ENCODE assay signal across 12 cellular contexts in genomic region chr4:7877131-7877530, GRCh38.
DNase-seq lines count a peak whose midpoint lies in the region; ATAC-seq and TF ChIP-seq lines count a peak whose summit lies in the region.
"Had no signal": no experiment of that assay in that cellular context is flagged by ENCODE, and none has a peak within 500 bp of the region (broad histone marks: within the 10 kb centered on the region; RNA-seq: fewer than 3 reads in every experiment).

No MANE protein-coding gene starts in this region.

- TF ChIP-seq CTCF in gastroesophageal sphincter (IDR thresholded peaks at IDR 0.05), result no peak

- ATAC-seq in activated T-cell treated with anti-CD3 and anti-CD28 coated beads, Interleukin-2, amount 50 U/mL, for 72 hours (replicated peaks in 1 of 2), result peak in 1 of 2 donors; percentile 43
- ATAC-seq in gastroesophageal sphincter (no peak), left colon (no peak)
- no peak for ATAC-seq in stimulated activated effector memory CD8-positive, alpha-beta T cell treated with anti-CD3 and anti-CD28 coated beads, Interleukin-12 subunit alpha, Interleukin-12 subunit beta, amount 100 ng/mL, for 72 hours

- peak overlapping the region; percentile 89 for H3K27ac Mint-ChIP-seq in activated T-cell treated with anti-CD3 and anti-CD28 coated beads, Interleukin-2, amount 50 U/mL, for 72 hours
- peak overlapping the region; percentile 67 for H3K27ac Mint-ChIP-seq in activated CD4-positive, alpha-beta memory T cell treated with anti-CD3 and anti-CD28 coated beads, Interleukin-2, amount 10 ng/mL, durations not matched to agents 7 days and 5 days
- no peak overlapping the region for H3K27ac Mint-ChIP-seq in stimulated activated effector memory CD8-positive, alpha-beta T cell treated with anti-CD3 and anti-CD28 coated beads, Interleukin-12 subunit alpha, Interleukin-12 subunit beta, amount 100 ng/mL, for 72 hours

- no peaks in the 10 kb centered on the region for H3K36me3 ChIP-seq in gastroesophageal sphincter
- H3K36me3 ChIP-seq: left lung had no signal

- no peak for TF ChIP-seq POLR2A in gastroesophageal sphincter (IDR thresholded peaks at IDR 0.05)

- peaks cover 15 to 83% (median 37%) of the 10 kb centered on the region in 3 donors for H3K4me1 ChIP-seq in gastroesophageal sphincter
- H3K4me1 ChIP-seq: left lung had no signal

- H3K27me3 ChIP-seq in gastroesophageal sphincter, result no peaks in the 10 kb centered on the region
- H3K27me3 ChIP-seq: left lung had no signal

- intact Hi-C loops in left colon (cut with DNase I, micrococcal nuclease), result loop anchor here in 1 of 2 donors (10.0 kb wide), 1 partner anchor 52 kb away; no protein-coding TSS in a partner anchor

- no peaks in the 10 kb centered on the region for H3K9me3 Mint-ChIP-seq in activated T-cell treated with anti-CD3 and anti-CD28 coated beads, Interleukin-2, amount 50 U/mL, for 72 hours
- no peaks in the 10 kb centered on the region for H3K9me3 Mint-ChIP-seq in activated CD4-positive, alpha-beta memory T cell treated with anti-CD3 and anti-CD28 coated beads, Interleukin-2, amount 10 ng/mL, durations not matched to agents 7 days and 5 days
- H3K9me3 Mint-ChIP-seq in stimulated activated effector memory CD8-positive, alpha-beta T cell treated with anti-CD3 and anti-CD28 coated beads, Interleukin-12 subunit alpha, Interleukin-12 subunit beta, amount 100 ng/mL, for 72 hours, result no peaks in the 10 kb centered on the region

- no peak for TF ChIP-seq EP300 in gastroesophageal sphincter (IDR thresholded peaks at IDR 0.05)

- H3K36me3 Mint-ChIP-seq in activated T-cell treated with anti-CD3 and anti-CD28 coated beads, Interleukin-2, amount 50 U/mL, for 72 hours (ENCODE audit: insufficient read depth in 2 of 2), result no peaks in the 10 kb centered on the region
- no peaks in the 10 kb centered on the region for H3K36me3 Mint-ChIP-seq in activated CD4-positive, alpha-beta memory T cell treated with anti-CD3 and anti-CD28 coated beads, Interleukin-2, amount 10 ng/mL, durations not matched to agents 7 days and 5 days (ENCODE audit: low read depth)
- peaks cover 5% of the 10 kb centered on the region for H3K36me3 Mint-ChIP-seq in stimulated activated effector memory CD8-positive, alpha-beta T cell treated with anti-CD3 and anti-CD28 coated beads, Interleukin-12 subunit alpha, Interleukin-12 subunit beta, amount 100 ng/mL, for 72 hours

- DNase-seq in activated T-cell treated with anti-CD3 and anti-CD28 coated beads, Interleukin-2, amount 50 U/mL, for 72 hours, result no peak
- DNase-seq in activated T-cell treated with anti-CD3 and anti-CD28 coated beads, Interleukin-2, amount 50 U/mL, for 1 hour, result no peak
- DNase-seq in activated CD4-positive, alpha-beta memory T cell treated with anti-CD3 and anti-CD28 coated beads, Interleukin-2, amount 10 ng/mL, durations not matched to agents 7 days and 5 days, result no peak
- DNase-seq in stimulated activated effector memory CD8-positive, alpha-beta T cell treated with anti-CD3 and anti-CD28 coated beads, Interleukin-12 subunit alpha, Interleukin-12 subunit beta, amount 100 ng/mL, for 72 hours (ENCODE audit: low spot score in 2 of 2), result no peak
- no peak for DNase-seq in NCI-H2081 treated with DMSO at 0.1 percent for 48 hours (lab: John Stamatoyannopoulos, UW)
- no peak for DNase-seq in left colon
- DNase-seq in NCI-H2107 (lab: John Stamatoyannopoulos, UW), result no peak
- DNase-seq: left lung, NCI-H1930, T1000 had no signal

- CTCF ChIA-PET in activated CD4-positive, alpha-beta memory T cell treated with anti-CD3 and anti-CD28 coated beads, Interleukin-2, amount 10 ng/mL, durations not matched to agents 7 days and 5 days (lab: Charles Lee), result interaction anchor here (1.1 to 4.2 kb wide), 10 partner anchors 13 to 111 kb away, joined by 3 to 42 read pairs (median 4); partner anchors contain the start of gene AFAP1

- no peaks in the 10 kb centered on the region for H3K9me3 ChIP-seq in gastroesophageal sphincter
- H3K9me3 ChIP-seq: left lung had no signal

- POLR2A ChIA-PET in activated CD4-positive, alpha-beta memory T cell treated with anti-CD3 and anti-CD28 coated beads, Interleukin-2, amount 10 ng/mL, durations not matched to agents 7 days and 5 days (lab: Charles Lee), result interaction anchor here (0.9 to 1.8 kb wide), 10 partner anchors 22 to 93 kb away, joined by 3 to 8 read pairs (median 3); no protein-coding TSS in a partner anchor

- H3K4me3 ChIP-seq in gastroesophageal sphincter, result no peak overlapping the region
- H3K4me3 ChIP-seq: left lung had no signal

- no peaks in the 10 kb centered on the region for H3K27me3 Mint-ChIP-seq in activated T-cell treated with anti-CD3 and anti-CD28 coated beads, Interleukin-2, amount 50 U/mL, for 72 hours (ENCODE audit: low read depth)
- no peaks in the 10 kb centered on the region for H3K27me3 Mint-ChIP-seq in activated CD4-positive, alpha-beta memory T cell treated with anti-CD3 and anti-CD28 coated beads, Interleukin-2, amount 10 ng/mL, durations not matched to agents 7 days and 5 days

- 55 to 56% methylated on average over 5 of the region's 5 CpGs for WGBS in gastroesophageal sphincter (ENCODE audit: low coverage in 1 of 2), 2 donors

- peak overlapping the region; percentile 50 to 89 for H3K4me3 Mint-ChIP-seq in activated T-cell treated with anti-CD3 and anti-CD28 coated beads, Interleukin-2, amount 50 U/mL, for 72 hours
- H3K4me3 Mint-ChIP-seq in activated CD4-positive, alpha-beta memory T cell treated with anti-CD3 and anti-CD28 coated beads, Interleukin-2, amount 10 ng/mL, durations not matched to agents 7 days and 5 days, result peak overlapping the region; percentile 36
- H3K4me3 Mint-ChIP-seq in stimulated activated effector memory CD8-positive, alpha-beta T cell treated with anti-CD3 and anti-CD28 coated beads, Interleukin-12 subunit alpha, Interleukin-12 subunit beta, amount 100 ng/mL, for 72 hours, result peak overlapping the region; percentile 37
- H3K4me3 Mint-ChIP-seq: neural crest cell had no signal

- peak overlapping the region; percentile 67 to 80 (median 74) for H3K27ac ChIP-seq in gastroesophageal sphincter

- peaks cover 21% of the 10 kb centered on the region for H3K4me1 Mint-ChIP-seq in activated T-cell treated with anti-CD3 and anti-CD28 coated beads, Interleukin-2, amount 50 U/mL, for 72 hours (ENCODE audit: low read depth)
- H3K4me1 Mint-ChIP-seq in activated CD4-positive, alpha-beta memory T cell treated with anti-CD3 and anti-CD28 coated beads, Interleukin-2, amount 10 ng/mL, durations not matched to agents 7 days and 5 days, result peaks cover 38% of the 10 kb centered on the region
- peaks cover 54% of the 10 kb centered on the region for H3K4me1 Mint-ChIP-seq in stimulated activated effector memory CD8-positive, alpha-beta T cell treated with anti-CD3 and anti-CD28 coated beads, Interleukin-12 subunit alpha, Interleukin-12 subunit beta, amount 100 ng/mL, for 72 hours
